ENCODE assay signal across 9 cellular contexts in genomic region chr11:20127671-20128527, GRCh38. TPM values are rescaled to one million over a fixed set of nuclear protein-coding genes. Genes with fewer than 3 reads are reported as not detected.
DNase-seq lines count a peak whose midpoint lies in the region; ATAC-seq and TF ChIP-seq lines count a peak whose summit lies in the region.
"Had no signal": no experiment of that assay in that cellular context is flagged by ENCODE, and none has a peak within 500 bp of the region (broad histone marks: within the 10 kb centered on the region; RNA-seq: fewer than 3 reads in every experiment).

No MANE protein-coding gene starts in this region.

- peak; percentile 61 for DNase-seq in 8988T
- DNase-seq in NCI-H82 (lab: John Stamatoyannopoulos, UW): peak; percentile 83
- peak; percentile 83 for DNase-seq in activated CD8-positive, alpha-beta T cell treated with anti-CD3 and anti-CD28 coated beads for 36 hours
- peak; percentile 61 for DNase-seq in effector CD8-positive, alpha-beta T cell (lab: John Stamatoyannopoulos, UW)
- peak; percentile 85 for DNase-seq in midbrain (lab: John Stamatoyannopoulos, UW)
- peak; percentile 62 for DNase-seq in stimulated activated CD8-positive, alpha-beta memory T cell treated with anti-CD3 and anti-CD28 coated beads, Interleukin-4, amount 100 ng/mL, for 24 hours (ENCODE audit: low read depth)

- no peak overlapping the region for H3K27ac Mint-ChIP-seq in activated CD8-positive, alpha-beta T cell treated with anti-CD3 and anti-CD28 coated beads for 36 hours
- H3K27ac Mint-ChIP-seq: stimulated activated naive CD8-positive, alpha-beta T cell treated with anti-CD3 and anti-CD28 coated beads, Interleukin-15, Interleukin-2, amounts not matched to agents 100 ng/mL and 50 ng/mL, for 24 hours had no signal

- ATAC-seq in GM18498 (IDR thresholded peaks at IDR 0.05; ENCODE audit: unreplicated experiment) (peak; percentile 79), HG03442 (IDR thresholded peaks at IDR 0.05; ENCODE audit: unreplicated experiment) (peak; percentile 76)
- peak; percentile 77 for ATAC-seq in activated CD8-positive, alpha-beta T cell treated with anti-CD3 and anti-CD28 coated beads for 36 hours

- no peaks in the 10 kb centered on the region for H3K9me3 Mint-ChIP-seq in activated CD8-positive, alpha-beta T cell treated with anti-CD3 and anti-CD28 coated beads for 36 hours
- H3K9me3 Mint-ChIP-seq: stimulated activated naive CD8-positive, alpha-beta T cell treated with anti-CD3 and anti-CD28 coated beads, Interleukin-15, Interleukin-2, amounts not matched to agents 100 ng/mL and 50 ng/mL, for 24 hours had no signal

- no peak overlapping the region for H3K4me3 Mint-ChIP-seq in activated CD8-positive, alpha-beta T cell treated with anti-CD3 and anti-CD28 coated beads for 36 hours
- H3K4me3 Mint-ChIP-seq: stimulated activated naive CD8-positive, alpha-beta T cell treated with anti-CD3 and anti-CD28 coated beads, Interleukin-15, Interleukin-2, amounts not matched to agents 100 ng/mL and 50 ng/mL, for 24 hours had no signal

- CTCF ChIA-PET in activated CD8-positive, alpha-beta T cell treated with anti-CD3 and anti-CD28 coated beads for 36 hours (lab: Charles Lee): interaction anchor here (0.6 to 6.6 kb wide), 52 partner anchors 9 to 506 kb away, joined by 3 to 141 read pairs (median 5); no protein-coding TSS in a partner anchor

- peak; percentile 75 for TF ChIP-seq CTCF in activated CD8-positive, alpha-beta T cell treated with anti-CD3 and anti-CD28 coated beads for 36 hours (IDR thresholded peaks at IDR 0.05)

- peaks cover 8% of the 10 kb centered on the region for H3K4me1 Mint-ChIP-seq in activated CD8-positive, alpha-beta T cell treated with anti-CD3 and anti-CD28 coated beads for 36 hours (ENCODE audit: low read depth)

- H3K27me3 Mint-ChIP-seq in activated CD8-positive, alpha-beta T cell treated with anti-CD3 and anti-CD28 coated beads for 36 hours: peaks cover 19% of the 10 kb centered on the region

- POLR2A ChIA-PET in activated CD8-positive, alpha-beta T cell treated with anti-CD3 and anti-CD28 coated beads for 36 hours (lab: Charles Lee): no interaction called here

- no peaks in the 10 kb centered on the region for H3K36me3 Mint-ChIP-seq in activated CD8-positive, alpha-beta T cell treated with anti-CD3 and anti-CD28 coated beads for 36 hours (ENCODE audit: low read depth)

- intact Hi-C loops in activated CD8-positive, alpha-beta T cell treated with anti-CD3 and anti-CD28 coated beads for 36 hours (cut with micrococcal nuclease): loop anchor here (1.0 to 5.0 kb wide), 3 partner anchors 209 to 483 kb away; no protein-coding TSS in a partner anchor

RNA-seq across cellular contexts. Expression of gene DBX1, which starts 32.4 kb away (rescaled TPM):
- total RNA-seq in activated CD8-positive, alpha-beta T cell treated with anti-CD3 and anti-CD28 coated beads for 36 hours: not detected

Comparison
In these comparisons a context has a peak if more than half of its experiments do, and no peak if none do; other contexts are left out.
1. Peak in every context shown above with its lines: DNase-seq and ATAC-seq.